In genomic region chr2:227862227-227862740, GRCh38 we compare ENCODE assay signal across 1 cellular context.
TF ChIP-seq lines count a peak whose summit lies in the region.

No MANE protein-coding gene starts in this region.

TF ChIP-seq in K562, 482 proteins besides CTCF, POLR2A, EP300 and RAD21:
- TF ChIP-seq DEAF1 (CRISPR knock-in tag; IDR thresholded peaks at IDR 0.05) (0 out of 2 replicates have a peak, but pooled peaks have one; percentile 33), EHMT2 (IDR thresholded peaks at IDR 0.05) (no peak), ZBTB11 (CRISPR knock-in tag; IDR thresholded peaks at IDR 0.05) (no peak), JUN (IDR thresholded peaks at IDR 0.05; ENCODE audit: borderline replicate concordance, low read depth, low read length) (no peak), JUN (CRISPR knock-in tag; IDR thresholded peaks at IDR 0.05; ENCODE audit: borderline replicate concordance) (no peak), GTF2A2 (tag; IDR thresholded peaks at IDR 0.05) (no peak), E2F8 (IDR thresholded peaks at IDR 0.05; ENCODE audit: low read depth, partially characterized antibody) (no peak), NUFIP1 (IDR thresholded peaks at IDR 0.05; ENCODE audit: partially characterized antibody) (no peak)
